5 cellular contexts compared by ENCODE assay signal in genomic region chr2:132309203-132309602, GRCh38.
TF ChIP-seq lines count a peak whose summit lies in the region.

No MANE protein-coding gene starts in this region.

TF ChIP-seq in A549, 52 proteins besides CTCF, POLR2A, EP300 and RAD21:
- peak; percentile 78 for TF ChIP-seq MAFK (IDR thresholded peaks at IDR 0.05; ENCODE audit: partially characterized antibody)

TF ChIP-seq in IMR-90, 13 proteins besides CTCF, POLR2A, EP300 and RAD21:
- peak; percentile 69 for TF ChIP-seq MAFK (IDR thresholded peaks at IDR 0.05; ENCODE audit: low read depth, low read length)

TF ChIP-seq in K562, 482 proteins besides CTCF, POLR2A, EP300 and RAD21:
- TF ChIP-seq MAFG (tag; conservative IDR thresholded peaks at IDR 0.05) (0 out of 2 replicates have a peak, but pooled peaks have one; percentile 41), ZNF316 (IDR thresholded peaks at IDR 0.05) (peak; percentile 52), MAFK (IDR thresholded peaks at IDR 0.05; ENCODE audit: low read length) (0 out of 2 replicates have a peak, but pooled peaks have one; percentile 38), MAFF (IDR thresholded peaks at IDR 0.05; ENCODE audit: low read length) (peak; percentile 18; the same call in 1 of the 2 replicates)
TF ChIP-seq in K562: peak in this region for 4; not testable (repeated sequence) for 478.

TF ChIP-seq in H1, 55 proteins besides CTCF, POLR2A, EP300 and RAD21:
- peak; percentile 35; the same call in 1 of the 2 replicates for TF ChIP-seq MAFK (IDR thresholded peaks at IDR 0.05; ENCODE audit: low read depth, low read length)
TF ChIP-seq in H1: peak in this region for 1; not testable (repeated sequence) for 54.

TF ChIP-seq in HepG2, 621 proteins besides CTCF, POLR2A, EP300 and RAD21:
- TF ChIP-seq MAFF (IDR thresholded peaks at IDR 0.05; ENCODE audit: low read depth, low read length) (peak; percentile 74), MAFK (conservative IDR thresholded peaks at IDR 0.05 in 1 of 2, IDR thresholded peaks at IDR 0.05 in 1 of 2; ENCODE audit: low read length in 2 of 2) (peak; percentile 67 to 76)
